Comparison of ENCODE assay signal across 14 cellular contexts in genomic region chr5:157778121-157778805, GRCh38. TPM values are rescaled to one million over a fixed set of nuclear protein-coding genes. Genes with fewer than 3 reads are reported as not detected.
A peak's percentile ranks its signal among the peaks of the same experiment; 100 is the strongest.
DNase-seq lines count a peak whose midpoint lies in the region; ATAC-seq, FAIRE-seq and TF ChIP-seq lines count a peak whose summit lies in the region.
"Had no signal": no experiment of that assay in that cellular context is flagged by ENCODE, and none has a peak within 500 bp of the region (broad histone marks: within the 10 kb centered on the region; RNA-seq: fewer than 3 reads in every experiment).

No MANE protein-coding gene starts in this region.

- H3K4me2 ChIP-seq in endothelial cell of umbilical vein (ENCODE audit: insufficient read depth, low read length): no peak overlapping the region
- H3K4me2 ChIP-seq: A549 had no signal

- no peak overlapping the region for H3K27ac ChIP-seq in endothelial cell of umbilical vein (ENCODE audit: insufficient read depth, low read depth, low read length)
- no peak overlapping the region for H3K27ac ChIP-seq in transverse colon
- no peak overlapping the region for H3K27ac ChIP-seq in upper lobe of right lung
- H3K27ac ChIP-seq: A549, tibial artery had no signal

- H3K9me3 Mint-ChIP-seq in activated CD4-positive, alpha-beta T cell treated with anti-CD3 and anti-CD28 coated beads, Interleukin-2, amount 10 ng/mL, durations not matched to agents 24 days and 14 days: no peaks in the 10 kb centered on the region
- H3K9me3 Mint-ChIP-seq: neural crest cell had no signal

- H3K79me2 ChIP-seq in endothelial cell of umbilical vein (ENCODE audit: control insufficient read depth, insufficient read depth, low read length): no peaks in the 10 kb centered on the region

- no peaks in the 10 kb centered on the region for H3K9me1 ChIP-seq in endothelial cell of umbilical vein (replicated peaks; ENCODE audit: control insufficient read depth, extremely low read depth, insufficient read depth, low read length)

- TF ChIP-seq EP300 in transverse colon (IDR thresholded peaks at IDR 0.05; ENCODE audit: low read depth): no peak

- FAIRE-seq in endothelial cell of umbilical vein (lab: Jason Lieb, UNC): no peak
- FAIRE-seq: A549, colon, GM12891 had no signal

- in situ Hi-C loops in transverse colon (cut with MboI; ENCODE audit: low pct_ligation_motif_present in 1 of 4, low pct_unique_long_range_greater_than_20kb in 1 of 4, low sequenced_read_pairs in 3 of 4): no loop called here

- dilution Hi-C loops in endothelial cell of umbilical vein (cut with MboI; ENCODE audit: extremely low pct_ligation_motif_present, low sequenced_read_pairs): no loop called here

- no peak overlapping the region for H3K27ac Mint-ChIP-seq in activated CD4-positive, alpha-beta T cell treated with anti-CD3 and anti-CD28 coated beads, Interleukin-2, amount 10 ng/mL, durations not matched to agents 24 days and 14 days

- WGBS in transverse colon (ENCODE audit: low coverage in 1 of 2), 2 donors: 46 to 100% methylated on average over 3 to 8 of the region's 8 CpGs

- H3K27me3 Mint-ChIP-seq in activated CD4-positive, alpha-beta T cell treated with anti-CD3 and anti-CD28 coated beads, Interleukin-2, amount 10 ng/mL, durations not matched to agents 24 days and 14 days: peaks cover 6% of the 10 kb centered on the region

- H3K9ac ChIP-seq in endothelial cell of umbilical vein (replicated peaks; ENCODE audit: extremely low read depth, insufficient read depth, low read length): no peak overlapping the region

- no peaks in the 10 kb centered on the region for H4K20me1 ChIP-seq in endothelial cell of umbilical vein (replicated peaks; ENCODE audit: control insufficient read depth, extremely low read depth, insufficient read depth, low read length)

- POLR2A ChIA-PET in endothelial cell of umbilical vein (lab: Charles Lee): no interaction called here

- H3K36me3 ChIP-seq in endothelial cell of umbilical vein (ENCODE audit: control insufficient read depth in 2 of 2, extremely low read depth in 1 of 2, insufficient read depth in 2 of 2, low read length in 2 of 2) (no peaks in the 10 kb centered on the region), transverse colon (no peaks in the 10 kb centered on the region), upper lobe of right lung (peaks cover 3% of the 10 kb centered on the region)

- no peak for TF ChIP-seq CTCF in endothelial cell of umbilical vein (IDR thresholded peaks at IDR 0.05; ENCODE audit: extremely low read depth in 1 of 2, insufficient read depth in 1 of 2, low read depth in 1 of 2, low read length in 2 of 2)
- TF ChIP-seq CTCF in transverse colon (IDR thresholded peaks at IDR 0.05): no peak
- no peak for TF ChIP-seq CTCF in upper lobe of right lung (IDR thresholded peaks at IDR 0.05)

- CTCF ChIA-PET in endothelial cell of umbilical vein (lab: Charles Lee): no interaction called here

- no peaks in the 10 kb centered on the region for H3K4me1 Mint-ChIP-seq in activated CD4-positive, alpha-beta T cell treated with anti-CD3 and anti-CD28 coated beads, Interleukin-2, amount 10 ng/mL, durations not matched to agents 24 days and 14 days
- H3K4me1 Mint-ChIP-seq: neural crest cell had no signal

- no peaks in the 10 kb centered on the region for H3K9me3 ChIP-seq in endothelial cell of umbilical vein (replicated peaks; ENCODE audit: control insufficient read depth, insufficient read depth, low read length)
- H3K9me3 ChIP-seq in transverse colon: no peaks in the 10 kb centered on the region
- H3K9me3 ChIP-seq in upper lobe of right lung: no peaks in the 10 kb centered on the region
- H3K9me3 ChIP-seq: A549, tibial artery had no signal

- no TSS peak for BruUV-seq in endothelial cell of umbilical vein (replicated peaks; lab: Mats Ljungman, UMichigan)

- ATAC-seq in upper lobe of right lung: no peak

- no peak overlapping the region for H3K4me3 Mint-ChIP-seq in activated CD4-positive, alpha-beta T cell treated with anti-CD3 and anti-CD28 coated beads, Interleukin-2, amount 10 ng/mL, durations not matched to agents 24 days and 14 days
- H3K4me3 Mint-ChIP-seq: neural crest cell had no signal

- H3K4me3 ChIP-seq in endothelial cell of umbilical vein (replicated peaks in 1 of 3; ENCODE audit: insufficient read depth in 1 of 3, low read depth in 1 of 3, low read length in 3 of 3) (no peak overlapping the region), transverse colon (no peak overlapping the region), upper lobe of right lung (no peak overlapping the region)
- H3K4me3 ChIP-seq: A549, tibial artery had no signal

- H3K27me3 ChIP-seq in endothelial cell of umbilical vein (ENCODE audit: control insufficient read depth in 2 of 2, insufficient read depth in 2 of 2, low read length in 2 of 2) (peaks cover 0 to 2% of the 10 kb centered on the region in 2 experiments), transverse colon (no peaks in the 10 kb centered on the region), upper lobe of right lung (no peaks in the 10 kb centered on the region)
- H3K27me3 ChIP-seq: tibial artery had no signal

- TF ChIP-seq POLR2A in endothelial cell of umbilical vein (IDR thresholded peaks at IDR 0.05; ENCODE audit: low read depth, low read length) (no peak), transverse colon (IDR thresholded peaks at IDR 0.05) (no peak)

- H3K36me3 Mint-ChIP-seq in activated CD4-positive, alpha-beta T cell treated with anti-CD3 and anti-CD28 coated beads, Interleukin-2, amount 10 ng/mL, durations not matched to agents 24 days and 14 days (ENCODE audit: low read depth): no peaks in the 10 kb centered on the region

- intact Hi-C loops in endothelial cell of umbilical vein (cut with micrococcal nuclease) (no loop called here), transverse colon (cut with DNase I; ENCODE audit: low total_unique reads) (no loop called here), upper lobe of right lung (cut with DNase I) (no loop called here)
- intact Hi-C loops in activated CD4-positive, alpha-beta T cell treated with anti-CD3 and anti-CD28 coated beads, Interleukin-2, amount 10 ng/mL, durations not matched to agents 24 days and 14 days (cut with micrococcal nuclease): no loop called here

- H2AFZ ChIP-seq in endothelial cell of umbilical vein (ENCODE audit: low read depth, low read length): no peak overlapping the region

- no peaks in the 10 kb centered on the region for H3K4me1 ChIP-seq in endothelial cell of umbilical vein (ENCODE audit: control insufficient read depth, extremely low read depth, insufficient read depth, low read length)
- no peaks in the 10 kb centered on the region for H3K4me1 ChIP-seq in transverse colon
- H3K4me1 ChIP-seq in upper lobe of right lung: no peaks in the 10 kb centered on the region
- H3K4me1 ChIP-seq: A549, tibial artery had no signal

- DNase-seq in NCI-H345 (lab: John Stamatoyannopoulos, UW) (peak; percentile 71), NCI-H345 treated with DMSO at 0.1 percent for 48 hours (lab: John Stamatoyannopoulos, UW; ENCODE audit: unreplicated experiment) (no peak), NCI-H510A treated with DMSO at 0.1 percent for 48 hours (lab: John Stamatoyannopoulos, UW) (peak; percentile 56), endothelial cell of umbilical vein (ENCODE audit: low read depth, low spot score) (peak; percentile 21), transverse colon (peak; percentile 71), upper lobe of right lung (no peak)
- DNase-seq in NK-92 treated with Interleukin-12 subunit alpha and Interleukin-12 subunit beta, amount 100 ng/mL, for 24 hours (lab: John Stamatoyannopoulos, UW): no peak
- no peak for DNase-seq in activated CD4-positive, alpha-beta T cell treated with anti-CD3 and anti-CD28 coated beads, Interleukin-2, amount 10 ng/mL, durations not matched to agents 24 days and 14 days
- DNase-seq: NCI-H446, tibial artery had no signal

TF ChIP-seq in endothelial cell of umbilical vein, 7 proteins besides CTCF, POLR2A, EP300 and RAD21 (continues in another document):
- TF ChIP-seq POLR2AphosphoS5 (IDR thresholded peaks at IDR 0.05; ENCODE audit: insufficient read depth, low read depth, low read length) (no peak), FOS (IDR thresholded peaks at IDR 0.05; ENCODE audit: borderline replicate concordance, insufficient read depth, low read length) (no peak), EZH2 (IDR thresholded peaks at IDR 0.05; ENCODE audit: borderline replicate concordance, low read depth, low read length, severe bottlenecking) (no peak), GATA2 (IDR thresholded peaks at IDR 0.05; ENCODE audit: insufficient read depth, insufficient read length, low read depth, low read length) (no peak), MYC (IDR thresholded peaks at IDR 0.05; ENCODE audit: low read depth, low read length) (no peak)
- TF ChIP-seq, protein P1, sequence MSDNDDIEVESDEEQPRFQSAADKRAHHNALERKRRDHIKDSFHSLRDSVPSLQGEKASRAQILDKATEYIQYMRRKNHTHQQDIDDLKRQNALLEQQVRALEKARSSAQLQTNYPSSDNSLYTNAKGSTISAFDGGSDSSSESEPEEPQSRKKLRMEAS (IDR thresholded peaks at IDR 0.05; ENCODE audit: insufficient read depth, insufficient read length): no peak

RNA-seq across cellular contexts. Expression of gene LSM11, which starts 34.8 kb away (rescaled TPM):
- 6.1 and 7.3 TPM in 2 replicates for total RNA-seq in endothelial cell of umbilical vein
- 2.5 and 3.5 TPM in 2 replicates for polyA plus RNA-seq in endothelial cell of umbilical vein
- polyA plus RNA-seq in endothelial cell of umbilical vein (2011; cell fraction: cytosol; rRNA removed): 2.7 and 2.8 TPM in 2 replicates
- 5.0 and 9.2 TPM in 2 replicates for polyA plus RNA-seq in endothelial cell of umbilical vein (2011; cell fraction: nucleus; rRNA removed)
- polyA plus RNA-seq in endothelial cell of umbilical vein (2012): 3.8 and 4.6 TPM in 2 replicates
- polyA minus RNA-seq in endothelial cell of umbilical vein: 8.8 and 9.4 TPM in 2 replicates
- 4.6 TPM for polyA minus RNA-seq in endothelial cell of umbilical vein (2011; cell fraction: cytosol; rRNA and poly(A)+ RNA removed)
- 3.1 and 5.7 TPM in 2 replicates for polyA minus RNA-seq in endothelial cell of umbilical vein (2011; cell fraction: nucleus; rRNA and poly(A)+ RNA removed)
- 1 to 10 TPM; 4.1 to 10.0 (median 5.8) TPM for total RNA-seq in transverse colon
- 3.0 TPM for total RNA-seq in upper lobe of right lung
- 8.6 and 9.2 TPM in 2 replicates for total RNA-seq in activated CD4-positive, alpha-beta T cell treated with anti-CD3 and anti-CD28 coated beads, Interleukin-2, amount 10 ng/mL, durations not matched to agents 24 days and 14 days

RNA-seq across cellular contexts. Expression of gene THG1L, which starts 47.0 kb away (rescaled TPM):
- total RNA-seq in endothelial cell of umbilical vein: 3.7 and 7.6 TPM in 2 replicates
- 2.9 and 4.4 TPM in 2 replicates for polyA plus RNA-seq in endothelial cell of umbilical vein
- 6.4 and 6.7 TPM in 2 replicates for polyA plus RNA-seq in endothelial cell of umbilical vein (2011; cell fraction: cytosol; rRNA removed)
- polyA plus RNA-seq in endothelial cell of umbilical vein (2011; cell fraction: nucleus; rRNA removed): 4.7 and 5.3 TPM in 2 replicates
- polyA plus RNA-seq in endothelial cell of umbilical vein (2012): 6.7 and 6.8 TPM in 2 replicates
- polyA minus RNA-seq in endothelial cell of umbilical vein: 6.0 and 10.9 TPM in 2 replicates
- 15.1 TPM for polyA minus RNA-seq in endothelial cell of umbilical vein (2011; cell fraction: cytosol; rRNA and poly(A)+ RNA removed)
- polyA minus RNA-seq in endothelial cell of umbilical vein (2011; cell fraction: nucleus; rRNA and poly(A)+ RNA removed): 2.3 and 3.0 TPM in 2 replicates
- 10 to 100 TPM in 2 of 4 donors, 1 to 10 TPM in 2; 2.2 to 16.8 (median 7.0) TPM for total RNA-seq in transverse colon
- total RNA-seq in upper lobe of right lung: 8.4 TPM
- 25.0 and 26.7 TPM in 2 replicates for total RNA-seq in activated CD4-positive, alpha-beta T cell treated with anti-CD3 and anti-CD28 coated beads, Interleukin-2, amount 10 ng/mL, durations not matched to agents 24 days and 14 days

Comparison
In these comparisons a context has a peak if more than half of its experiments do, and no peak if none do; other contexts are left out.
1. DNase-seq: peak in NCI-H345 (single experiment), NCI-H510A treated with DMSO at 0.1 percent for 48 hours (single experiment), endothelial cell of umbilical vein (single experiment) and transverse colon (single experiment); none in NCI-H345 treated with DMSO at 0.1 percent for 48 hours (single experiment), NK-92 treated with Interleukin-12 subunit alpha and Interleukin-12 subunit beta, amount 100 ng/mL, for 24 hours (single experiment), upper lobe of right lung (single experiment) and activated CD4-positive, alpha-beta T cell treated with anti-CD3 and anti-CD28 coated beads, Interleukin-2, amount 10 ng/mL, durations not matched to agents 24 days and 14 days (single experiment).